In the genomic region with DNA sequence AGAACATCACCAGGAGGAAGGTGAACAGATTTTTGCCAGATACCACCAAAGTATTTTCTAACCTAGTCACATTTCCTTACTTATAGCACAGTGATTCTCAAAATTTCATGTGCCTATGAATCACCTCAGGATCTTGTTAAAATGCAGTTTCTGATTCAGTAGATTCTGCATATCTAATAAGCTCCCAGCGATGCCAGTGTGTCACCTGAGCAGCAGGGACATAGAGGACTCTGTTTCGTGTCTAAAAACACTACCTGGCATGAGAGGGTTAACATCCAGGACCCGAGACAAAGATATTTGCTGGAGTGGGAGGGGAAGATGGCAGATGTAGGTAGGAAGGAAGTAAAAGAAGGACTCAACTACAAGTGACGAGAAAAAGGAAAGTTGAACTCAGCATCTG, we compare ENCODE assay signal across 35 cellular contexts.
"Had no signal": no experiment of that assay in that cellular context is flagged by ENCODE, and none has a peak within 500 bp of the region (broad histone marks: within the 10 kb centered on the region; RNA-seq: fewer than 3 reads in every experiment).

No MANE protein-coding gene starts in this region.

- DNase-seq: Karpas-422, Kasumi-1, MG63, MM.1S, MV-4-11, NCI-H1048, NCI-H1092, NCI-H1092 treated with DMSO at 0.1 percent for 48 hours, NCI-H1105, NCI-H1105 treated with DMSO at 0.1 percent for 48 hours, NCI-H1417, NCI-H1417 treated with DMSO at 0.1 percent for 48 hours, NCI-H1436, NCI-H1436 treated with DMSO at 0.1 percent for 48 hours, NCI-H146, NCI-H1694, NCI-H1694 treated with DMSO at 0.1 percent for 48 hours, NCI-H187, NCI-H187 treated with DMSO at 0.1 percent for 48 hours, NCI-H1930, NCI-H2029, NCI-H2029 treated with DMSO at 0.1 percent for 48 hours, NCI-H2081, NCI-H2081 treated with DMSO at 0.1 percent for 48 hours, NCI-H2107, NCI-H2171, NCI-H2171 treated with DMSO at 0.1 percent for 48 hours, NCI-H2227 treated with DMSO at 0.1 percent for 48 hours, NCI-H226, NCI-H345, NCI-H446, NCI-H446 treated with DMSO at 0.1 percent for 48 hours, NCI-H510A, NCI-H510A treated with DMSO at 0.1 percent for 48 hours had no signal

- H3K9me3 ChIP-seq: MG63 had no signal

- H3K4me2 ChIP-seq: KMS-11 had no signal

- H3K27me3 ChIP-seq: MG63 had no signal

- H3K4me3 ChIP-seq: MG63 had no signal

- H3K36me3 ChIP-seq: MG63 had no signal

- H3K9ac ChIP-seq: KMS-11 had no signal

- H3K27ac ChIP-seq: KMS-11 had no signal
